ENCODE assay signal across 28 cellular contexts in the genomic region with DNA sequence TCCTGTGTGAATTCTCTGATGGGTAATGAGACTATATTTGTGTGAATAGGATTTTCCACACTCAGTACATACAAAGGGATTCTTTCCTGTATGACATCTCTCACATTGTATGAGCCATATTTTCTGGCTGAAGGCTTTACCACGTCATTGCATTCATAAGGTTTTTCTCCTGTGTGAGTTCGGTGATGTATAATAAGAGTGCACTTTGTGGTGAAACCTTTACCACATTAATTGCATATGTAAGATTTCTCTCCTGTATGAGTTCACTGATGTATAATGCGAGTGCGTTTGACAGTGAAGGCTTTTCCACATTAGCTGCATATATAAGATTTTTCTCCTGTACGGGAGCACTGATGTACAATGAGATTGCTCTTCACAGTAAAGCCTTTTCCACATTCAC.
"Had no signal": no experiment of that assay in that cellular context is flagged by ENCODE, and none has a peak within 500 bp of the region (broad histone marks: within the 10 kb centered on the region; RNA-seq: fewer than 3 reads in every experiment).

No MANE protein-coding gene starts in this region.

- H3K9me3 Mint-ChIP-seq: nephron, neural progenitor cell had no signal

- H3K36me3 Mint-ChIP-seq: naive thymus-derived CD8-positive, alpha-beta T cell; neural progenitor cell; stimulated activated memory B cell treated with anti-CD40 and anti-IgM and Interleukin-4, amounts not matched to agents 10 μg/mL and 1 μg/mL and 100 μg/mL, for 72 hours; type B pancreatic cell had no signal

- H3K4me1 ChIP-seq: left lung, lower lobe of right lung, neural progenitor cell, right atrium auricular region, right lobe of liver, tibial nerve, vagina had no signal

- H3K27ac ChIP-seq: left lung, lower lobe of right lung, neural progenitor cell, neutrophil, ovary, right atrium auricular region, right lobe of liver, tibial nerve, vagina had no signal

- ATAC-seq: left colon; left lung; lower lobe of right lung; naive thymus-derived CD8-positive, alpha-beta T cell; right lobe of liver; stimulated activated memory B cell treated with anti-CD40 and anti-IgM and Interleukin-4, amounts not matched to agents 10 μg/mL and 1 μg/mL and 100 μg/mL, for 72 hours; stimulated activated naive CD8-positive, alpha-beta T cell treated with anti-CD3 and anti-CD28 coated beads, Interleukin-15, amount 100 ng/mL, for 72 hours had no signal

- H3K4me3 Mint-ChIP-seq: naive thymus-derived CD8-positive, alpha-beta T cell; nephron; neural progenitor cell; stimulated activated memory B cell treated with anti-CD40 and anti-IgM and Interleukin-4, amounts not matched to agents 10 μg/mL and 1 μg/mL and 100 μg/mL, for 72 hours; stimulated activated naive CD8-positive, alpha-beta T cell treated with anti-CD3 and anti-CD28 coated beads, Interleukin-15, amount 100 ng/mL, for 72 hours; type B pancreatic cell had no signal

- H2AFZ ChIP-seq: neural progenitor cell had no signal

- H3K27me3 ChIP-seq: left lung, neural progenitor cell, neutrophil, ovary, right atrium auricular region, right lobe of liver, tibial nerve, vagina had no signal

- H3K4me1 Mint-ChIP-seq: naive thymus-derived CD8-positive, alpha-beta T cell; stimulated activated memory B cell treated with anti-CD40 and anti-IgM and Interleukin-4, amounts not matched to agents 10 μg/mL and 1 μg/mL and 100 μg/mL, for 72 hours; stimulated activated naive CD8-positive, alpha-beta T cell treated with anti-CD3 and anti-CD28 coated beads, Interleukin-15, amount 100 ng/mL, for 72 hours had no signal

- DNase-seq: hippocampal formation; kidney; left colon; left lung; lower lobe of right lung; mammary epithelial cell; mesenchymal stem cell; naive thymus-derived CD8-positive, alpha-beta T cell; ovary; right lobe of liver; stimulated activated CD4-positive, alpha-beta T cell treated with anti-CD3 and anti-CD28 coated beads, Interleukin-1b, Interleukin-23, amount 100 ng/mL, for 48 hours; stimulated activated CD4-positive, alpha-beta T cell treated with anti-CD3 and anti-CD28 coated beads, Interleukin-2, amount 100 ng/mL, for 48 hours; stimulated activated CD4-positive, alpha-beta T cell treated with anti-CD3 and anti-CD28 coated beads, Interleukin-4, amount 100 ng/mL, for 4 hours; stimulated activated CD8-positive, alpha-beta memory T cell treated with anti-CD3 and anti-CD28 coated beads, Interleukin-4, amount 100 ng/mL, for 48 hours; stimulated activated naive CD4-positive, alpha-beta T cell treated with Interleukin-2 at 50 U/mL for 16 hours; stimulated activated naive CD8-positive, alpha-beta T cell treated with anti-CD3 and anti-CD28 coated beads, Interleukin-15, amount 100 ng/mL, for 72 hours; substantia nigra had no signal

- H3K27ac Mint-ChIP-seq: naive thymus-derived CD8-positive, alpha-beta T cell; nephron; neural progenitor cell; progenitor cell of endocrine pancreas; stimulated activated memory B cell treated with anti-CD40 and anti-IgM and Interleukin-4, amounts not matched to agents 10 μg/mL and 1 μg/mL and 100 μg/mL, for 72 hours; stimulated activated naive CD8-positive, alpha-beta T cell treated with anti-CD3 and anti-CD28 coated beads, Interleukin-15, amount 100 ng/mL, for 72 hours; type B pancreatic cell had no signal

- H3K9ac ChIP-seq: neural progenitor cell had no signal

- H3K27me3 Mint-ChIP-seq: naive thymus-derived CD8-positive, alpha-beta T cell; progenitor cell of endocrine pancreas; stimulated activated memory B cell treated with anti-CD40 and anti-IgM and Interleukin-4, amounts not matched to agents 10 μg/mL and 1 μg/mL and 100 μg/mL, for 72 hours; stimulated activated naive CD8-positive, alpha-beta T cell treated with anti-CD3 and anti-CD28 coated beads, Interleukin-15, amount 100 ng/mL, for 72 hours; type B pancreatic cell had no signal

- FAIRE-seq: islet of Langerhans, kidney had no signal

- H3K36me3 ChIP-seq: left lung, lower lobe of right lung, neural progenitor cell, neutrophil, ovary, right atrium auricular region, right lobe of liver, tibial nerve, vagina had no signal

- H3K4me2 ChIP-seq: neural progenitor cell, smooth muscle cell had no signal

- H3K9me3 ChIP-seq: left lung, lower lobe of right lung, neutrophil, ovary, right atrium auricular region, right lobe of liver, tibial nerve, vagina had no signal

- H3K4me3 ChIP-seq: left lung, lower lobe of right lung, neural progenitor cell, ovary, right atrium auricular region, right lobe of liver, smooth muscle cell, tibial nerve, vagina had no signal
